ENCODE assay signal across 1 cellular context in the genomic region with DNA sequence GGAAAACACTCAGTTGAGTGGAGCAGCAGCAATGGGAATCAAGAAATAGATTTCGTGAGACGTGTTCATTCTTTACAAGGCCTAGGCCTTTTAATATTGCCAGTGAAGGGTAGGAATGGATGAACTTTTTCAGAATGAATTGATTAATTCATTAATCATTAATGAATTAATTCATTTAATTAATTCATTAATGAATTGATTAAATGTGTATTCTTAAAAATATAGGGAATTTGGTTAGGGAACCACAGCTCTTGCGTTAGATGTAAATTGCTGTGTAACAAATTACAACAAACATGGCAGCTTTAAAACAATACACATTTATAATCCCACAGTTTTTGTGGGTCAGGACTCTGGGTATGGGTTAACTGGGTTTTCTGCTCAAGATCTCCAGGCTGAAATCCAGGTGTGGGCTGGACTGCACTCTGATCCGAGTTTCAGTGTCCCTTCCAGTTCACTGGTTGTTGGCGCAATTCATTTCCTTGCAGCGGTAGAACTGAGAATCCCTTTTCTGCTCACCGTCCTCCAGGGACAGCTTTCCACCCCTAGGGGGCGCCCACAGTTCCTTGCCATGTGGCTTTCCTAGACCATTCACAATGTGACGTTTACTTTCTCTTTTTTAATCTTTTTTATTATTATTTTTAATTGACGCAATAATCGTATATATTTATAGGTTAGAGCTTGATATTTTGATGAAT.
TF ChIP-seq lines count a peak whose summit lies in the region.

No MANE protein-coding gene starts in this region.

TF ChIP-seq in HepG2, 621 proteins besides CTCF, POLR2A, EP300 and RAD21 (continued from another document and continues in another):
- TF ChIP-seq, protein P1, sequence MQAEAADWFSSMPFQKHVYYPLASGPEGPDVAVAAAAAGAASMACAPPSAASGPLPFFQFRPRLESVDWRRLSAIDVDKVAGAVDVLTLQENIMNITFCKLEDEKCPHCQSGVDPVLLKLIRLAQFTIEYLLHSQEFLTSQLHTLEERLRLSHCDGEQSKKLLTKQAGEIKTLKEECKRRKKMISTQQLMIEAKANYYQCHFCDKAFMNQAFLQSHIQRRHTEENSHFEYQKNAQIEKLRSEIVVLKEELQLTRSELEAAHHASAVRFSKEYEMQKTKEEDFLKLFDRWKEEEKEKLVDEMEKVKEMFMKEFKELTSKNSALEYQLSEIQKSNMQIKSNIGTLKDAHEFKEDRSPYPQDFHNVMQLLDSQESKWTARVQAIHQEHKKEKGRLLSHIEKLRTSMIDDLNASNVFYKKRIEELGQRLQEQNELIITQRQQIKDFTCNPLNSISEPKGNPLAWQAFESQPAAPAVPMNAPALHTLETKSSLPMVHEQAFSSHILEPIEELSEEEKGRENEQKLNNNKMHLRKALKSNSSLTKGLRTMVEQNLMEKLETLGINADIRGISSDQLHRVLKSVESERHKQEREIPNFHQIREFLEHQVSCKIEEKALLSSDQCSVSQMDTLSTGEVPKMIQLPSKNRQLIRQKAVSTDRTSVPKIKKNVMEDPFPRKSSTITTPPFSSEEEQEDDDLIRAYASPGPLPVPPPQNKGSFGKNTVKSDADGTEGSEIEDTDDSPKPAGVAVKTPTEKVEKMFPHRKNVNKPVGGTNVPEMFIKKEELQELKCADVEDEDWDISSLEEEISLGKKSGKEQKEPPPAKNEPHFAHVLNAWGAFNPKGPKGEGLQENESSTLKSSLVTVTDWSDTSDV (CRISPR knock-in tag; IDR thresholded peaks at IDR 0.05) = no peak
- TF ChIP-seq XBP1 (CRISPR knock-in tag; IDR thresholded peaks at IDR 0.05) = no peak
- TF ChIP-seq ZNF205 (CRISPR knock-in tag; IDR thresholded peaks at IDR 0.05) = peak; percentile 63; the same call in 1 of the 2 replicates
- no peak for TF ChIP-seq NCOR1 (IDR thresholded peaks at IDR 0.05; ENCODE audit: borderline replicate concordance, low read length)
- TF ChIP-seq ZSCAN20 (CRISPR knock-in tag; IDR thresholded peaks at IDR 0.05; ENCODE audit: borderline replicate concordance) = 0 out of 2 replicates have a peak, but pooled peaks have one; percentile 19
- no peak for TF ChIP-seq ZNF570 (CRISPR knock-in tag; IDR thresholded peaks at IDR 0.05; ENCODE audit: borderline replicate concordance)
- no peak for TF ChIP-seq ZBTB7B (CRISPR knock-in tag; IDR thresholded peaks at IDR 0.05)
- peak; percentile 29 for TF ChIP-seq ZC3H4 (CRISPR knock-in tag; IDR thresholded peaks at IDR 0.05; ENCODE audit: borderline replicate concordance)
- TF ChIP-seq, protein P2, sequence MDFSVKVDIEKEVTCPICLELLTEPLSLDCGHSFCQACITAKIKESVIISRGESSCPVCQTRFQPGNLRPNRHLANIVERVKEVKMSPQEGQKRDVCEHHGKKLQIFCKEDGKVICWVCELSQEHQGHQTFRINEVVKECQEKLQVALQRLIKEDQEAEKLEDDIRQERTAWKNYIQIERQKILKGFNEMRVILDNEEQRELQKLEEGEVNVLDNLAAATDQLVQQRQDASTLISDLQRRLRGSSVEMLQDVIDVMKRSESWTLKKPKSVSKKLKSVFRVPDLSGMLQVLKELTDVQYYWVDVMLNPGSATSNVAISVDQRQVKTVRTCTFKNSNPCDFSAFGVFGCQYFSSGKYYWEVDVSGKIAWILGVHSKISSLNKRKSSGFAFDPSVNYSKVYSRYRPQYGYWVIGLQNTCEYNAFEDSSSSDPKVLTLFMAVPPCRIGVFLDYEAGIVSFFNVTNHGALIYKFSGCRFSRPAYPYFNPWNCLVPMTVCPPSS (IDR thresholded peaks at IDR 0.05) = no peak
- peak; percentile 86 for TF ChIP-seq ELF3 (CRISPR knock-in tag; IDR thresholded peaks at IDR 0.05)
- peak; percentile 79 for TF ChIP-seq SIX4 (CRISPR knock-in tag; IDR thresholded peaks at IDR 0.05)
- TF ChIP-seq ZNF121 (CRISPR knock-in tag; IDR thresholded peaks at IDR 0.05) = no peak
- no peak for TF ChIP-seq ZNF605 (CRISPR knock-in tag; IDR thresholded peaks at IDR 0.05)
- TF ChIP-seq ZNF343 (CRISPR knock-in tag; IDR thresholded peaks at IDR 0.05) = 0 out of 2 replicates have a peak, but pooled peaks have one; percentile 2
- no peak for TF ChIP-seq TEAD2 (CRISPR knock-in tag; IDR thresholded peaks at IDR 0.05)
- TF ChIP-seq ARID2 (CRISPR knock-in tag; IDR thresholded peaks at IDR 0.05; ENCODE audit: borderline replicate concordance) = peak; percentile 19; the same call in 1 of the 2 replicates
- TF ChIP-seq SOX5 (CRISPR knock-in tag; IDR thresholded peaks at IDR 0.05; ENCODE audit: borderline replicate concordance) = peak; percentile 5
- TF ChIP-seq HNF4A (CRISPR knock-in tag; IDR thresholded peaks at IDR 0.05) = peak; percentile 93
- peak; percentile 61 for TF ChIP-seq YEATS4 (CRISPR knock-in tag; IDR thresholded peaks at IDR 0.05; ENCODE audit: borderline replicate concordance)
- TF ChIP-seq RORA (CRISPR knock-in tag; IDR thresholded peaks at IDR 0.05) = no peak
- peak; percentile 62; the same call in 1 of the 2 replicates for TF ChIP-seq HOXA5 (CRISPR knock-in tag; IDR thresholded peaks at IDR 0.05)
- no peak for TF ChIP-seq TCF7L2 (IDR thresholded peaks at IDR 0.05; ENCODE audit: low read depth, low read length)
- no peak for TF ChIP-seq RFX1 (IDR thresholded peaks at IDR 0.05)
- TF ChIP-seq SETDB1 (CRISPR knock-in tag; IDR thresholded peaks at IDR 0.05; ENCODE audit: borderline replicate concordance) = no peak
- no peak for TF ChIP-seq MAZ (IDR thresholded peaks at IDR 0.05; ENCODE audit: borderline replicate concordance, low read depth, low read length)
- TF ChIP-seq MAZ (CRISPR knock-in tag; IDR thresholded peaks at IDR 0.05; ENCODE audit: low read depth) = no peak
- TF ChIP-seq KMT2A (CRISPR knock-in tag; IDR thresholded peaks at IDR 0.05) = peak; percentile 48; the same call in 1 of the 2 replicates
- peak; percentile 93; the same call in 1 of the 2 replicates for TF ChIP-seq CBX5 (CRISPR knock-in tag; IDR thresholded peaks at IDR 0.05; ENCODE audit: borderline replicate concordance)
- peak; percentile 51; the same call in 1 of the 2 replicates for TF ChIP-seq SAP130 (CRISPR knock-in tag; IDR thresholded peaks at IDR 0.05; ENCODE audit: low read depth)
- TF ChIP-seq CCDC6 (CRISPR knock-in tag; IDR thresholded peaks at IDR 0.05) = no peak
- TF ChIP-seq FOSL2 (CRISPR knock-in tag; IDR thresholded peaks at IDR 0.05) = peak; percentile 83
- no peak for TF ChIP-seq SCMH1 (CRISPR knock-in tag; IDR thresholded peaks at IDR 0.05; ENCODE audit: borderline replicate concordance)
- no peak for TF ChIP-seq MAFK (conservative IDR thresholded peaks at IDR 0.05 in 1 of 2, IDR thresholded peaks at IDR 0.05 in 1 of 2; ENCODE audit: low read length in 2 of 2)
- no peak for TF ChIP-seq ZNF124 (CRISPR knock-in tag; IDR thresholded peaks at IDR 0.05)
- TF ChIP-seq, protein P3, sequence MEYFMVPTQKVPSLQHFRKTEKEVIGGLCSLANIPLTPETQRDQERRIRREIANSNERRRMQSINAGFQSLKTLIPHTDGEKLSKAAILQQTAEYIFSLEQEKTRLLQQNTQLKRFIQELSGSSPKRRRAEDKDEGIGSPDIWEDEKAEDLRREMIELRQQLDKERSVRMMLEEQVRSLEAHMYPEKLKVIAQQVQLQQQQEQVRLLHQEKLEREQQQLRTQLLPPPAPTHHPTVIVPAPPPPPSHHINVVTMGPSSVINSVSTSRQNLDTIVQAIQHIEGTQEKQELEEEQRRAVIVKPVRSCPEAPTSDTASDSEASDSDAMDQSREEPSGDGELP (IDR thresholded peaks at IDR 0.05; ENCODE audit: borderline replicate concordance, low read depth) = peak; percentile 43; the same call in 1 of the 2 replicates
- TF ChIP-seq ZNF263 (CRISPR knock-in tag; IDR thresholded peaks at IDR 0.05) = peak; percentile 98
- no peak for TF ChIP-seq AGO1 (IDR thresholded peaks at IDR 0.05; ENCODE audit: low read depth, low read length, poor library complexity, severe bottlenecking)
- TF ChIP-seq AGO2 (optimal IDR thresholded peaks at IDR 0.05; ENCODE audit: low read depth, low read length) = no peak
- TF ChIP-seq, protein P4, sequence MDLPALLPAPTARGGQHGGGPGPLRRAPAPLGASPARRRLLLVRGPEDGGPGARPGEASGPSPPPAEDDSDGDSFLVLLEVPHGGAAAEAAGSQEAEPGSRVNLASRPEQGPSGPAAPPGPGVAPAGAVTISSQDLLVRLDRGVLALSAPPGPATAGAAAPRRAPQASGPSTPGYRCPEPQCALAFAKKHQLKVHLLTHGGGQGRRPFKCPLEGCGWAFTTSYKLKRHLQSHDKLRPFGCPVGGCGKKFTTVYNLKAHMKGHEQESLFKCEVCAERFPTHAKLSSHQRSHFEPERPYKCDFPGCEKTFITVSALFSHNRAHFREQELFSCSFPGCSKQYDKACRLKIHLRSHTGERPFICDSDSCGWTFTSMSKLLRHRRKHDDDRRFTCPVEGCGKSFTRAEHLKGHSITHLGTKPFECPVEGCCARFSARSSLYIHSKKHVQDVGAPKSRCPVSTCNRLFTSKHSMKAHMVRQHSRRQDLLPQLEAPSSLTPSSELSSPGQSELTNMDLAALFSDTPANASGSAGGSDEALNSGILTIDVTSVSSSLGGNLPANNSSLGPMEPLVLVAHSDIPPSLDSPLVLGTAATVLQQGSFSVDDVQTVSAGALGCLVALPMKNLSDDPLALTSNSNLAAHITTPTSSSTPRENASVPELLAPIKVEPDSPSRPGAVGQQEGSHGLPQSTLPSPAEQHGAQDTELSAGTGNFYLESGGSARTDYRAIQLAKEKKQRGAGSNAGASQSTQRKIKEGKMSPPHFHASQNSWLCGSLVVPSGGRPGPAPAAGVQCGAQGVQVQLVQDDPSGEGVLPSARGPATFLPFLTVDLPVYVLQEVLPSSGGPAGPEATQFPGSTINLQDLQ (CRISPR knock-in tag; IDR thresholded peaks at IDR 0.05) = no peak
- TF ChIP-seq ZNF232 (CRISPR knock-in tag; IDR thresholded peaks at IDR 0.05; ENCODE audit: borderline replicate concordance) = peak; percentile 75; the same call in 1 of the 2 replicates
- no peak for TF ChIP-seq POLR2AphosphoS2 (IDR thresholded peaks at IDR 0.05; ENCODE audit: low read depth, low read length)
- peak; percentile 67; the same call in 1 of the 2 replicates for TF ChIP-seq ZNF292 (CRISPR knock-in tag; IDR thresholded peaks at IDR 0.05; ENCODE audit: borderline replicate concordance, low read depth)
- TF ChIP-seq, protein P5, sequence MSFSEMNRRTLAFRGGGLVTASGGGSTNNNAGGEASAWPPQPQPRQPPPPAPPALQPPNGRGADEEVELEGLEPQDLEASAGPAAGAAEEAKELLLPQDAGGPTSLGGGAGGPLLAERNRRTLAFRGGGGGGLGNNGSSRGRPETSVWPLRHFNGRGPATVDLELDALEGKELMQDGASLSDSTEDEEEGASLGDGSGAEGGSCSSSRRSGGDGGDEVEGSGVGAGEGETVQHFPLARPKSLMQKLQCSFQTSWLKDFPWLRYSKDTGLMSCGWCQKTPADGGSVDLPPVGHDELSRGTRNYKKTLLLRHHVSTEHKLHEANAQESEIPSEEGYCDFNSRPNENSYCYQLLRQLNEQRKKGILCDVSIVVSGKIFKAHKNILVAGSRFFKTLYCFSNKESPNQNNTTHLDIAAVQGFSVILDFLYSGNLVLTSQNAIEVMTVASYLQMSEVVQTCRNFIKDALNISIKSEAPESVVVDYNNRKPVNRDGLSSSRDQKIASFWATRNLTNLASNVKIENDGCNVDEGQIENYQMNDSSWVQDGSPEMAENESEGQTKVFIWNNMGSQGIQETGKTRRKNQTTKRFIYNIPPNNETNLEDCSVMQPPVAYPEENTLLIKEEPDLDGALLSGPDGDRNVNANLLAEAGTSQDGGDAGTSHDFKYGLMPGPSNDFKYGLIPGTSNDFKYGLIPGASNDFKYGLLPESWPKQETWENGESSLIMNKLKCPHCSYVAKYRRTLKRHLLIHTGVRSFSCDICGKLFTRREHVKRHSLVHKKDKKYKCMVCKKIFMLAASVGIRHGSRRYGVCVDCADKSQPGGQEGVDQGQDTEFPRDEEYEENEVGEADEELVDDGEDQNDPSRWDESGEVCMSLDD (CRISPR knock-in tag; IDR thresholded peaks at IDR 0.05; ENCODE audit: borderline replicate concordance) = no peak
- no peak for TF ChIP-seq SP1 (IDR thresholded peaks at IDR 0.05)
- peak; percentile 48; the same call in 1 of the 2 replicates for TF ChIP-seq SP1 (CRISPR knock-in tag; IDR thresholded peaks at IDR 0.05)
- TF ChIP-seq, protein P6, sequence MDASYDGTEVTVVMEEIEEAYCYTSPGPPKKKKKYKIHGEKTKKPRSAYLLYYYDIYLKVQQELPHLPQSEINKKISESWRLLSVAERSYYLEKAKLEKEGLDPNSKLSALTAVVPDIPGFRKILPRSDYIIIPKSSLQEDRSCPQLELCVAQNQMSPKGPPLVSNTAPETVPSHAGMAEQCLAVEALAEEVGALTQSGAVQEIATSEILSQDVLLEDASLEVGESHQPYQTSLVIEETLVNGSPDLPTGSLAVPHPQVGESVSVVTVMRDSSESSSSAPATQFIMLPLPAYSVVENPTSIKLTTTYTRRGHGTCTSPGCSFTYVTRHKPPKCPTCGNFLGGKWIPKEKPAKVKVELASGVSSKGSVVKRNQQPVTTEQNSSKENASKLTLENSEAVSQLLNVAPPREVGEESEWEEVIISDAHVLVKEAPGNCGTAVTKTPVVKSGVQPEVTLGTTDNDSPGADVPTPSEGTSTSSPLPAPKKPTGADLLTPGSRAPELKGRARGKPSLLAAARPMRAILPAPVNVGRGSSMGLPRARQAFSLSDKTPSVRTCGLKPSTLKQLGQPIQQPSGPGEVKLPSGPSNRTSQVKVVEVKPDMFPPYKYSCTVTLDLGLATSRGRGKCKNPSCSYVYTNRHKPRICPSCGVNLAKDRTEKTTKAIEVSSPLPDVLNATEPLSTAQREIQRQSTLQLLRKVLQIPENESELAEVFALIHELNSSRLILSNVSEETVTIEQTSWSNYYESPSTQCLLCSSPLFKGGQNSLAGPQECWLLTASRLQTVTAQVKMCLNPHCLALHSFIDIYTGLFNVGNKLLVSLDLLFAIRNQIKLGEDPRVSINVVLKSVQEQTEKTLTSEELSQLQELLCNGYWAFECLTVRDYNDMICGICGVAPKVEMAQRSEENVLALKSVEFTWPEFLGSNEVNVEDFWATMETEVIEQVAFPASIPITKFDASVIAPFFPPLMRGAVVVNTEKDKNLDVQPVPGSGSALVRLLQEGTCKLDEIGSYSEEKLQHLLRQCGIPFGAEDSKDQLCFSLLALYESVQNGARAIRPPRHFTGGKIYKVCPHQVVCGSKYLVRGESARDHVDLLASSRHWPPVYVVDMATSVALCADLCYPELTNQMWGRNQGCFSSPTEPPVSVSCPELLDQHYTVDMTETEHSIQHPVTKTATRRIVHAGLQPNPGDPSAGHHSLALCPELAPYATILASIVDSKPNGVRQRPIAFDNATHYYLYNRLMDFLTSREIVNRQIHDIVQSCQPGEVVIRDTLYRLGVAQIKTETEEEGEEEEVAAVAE (CRISPR knock-in tag; IDR thresholded peaks at IDR 0.05; ENCODE audit: borderline replicate concordance) = no peak; the same call in 1 of the 2 replicates
- TF ChIP-seq POLR2AphosphoS5 (IDR thresholded peaks at IDR 0.05; ENCODE audit: low read depth, low read length) = no peak
- TF ChIP-seq ZNF501 (CRISPR knock-in tag; IDR thresholded peaks at IDR 0.05) = no peak; the same call in 1 of the 2 replicates
- TF ChIP-seq ZFP90 (CRISPR knock-in tag; IDR thresholded peaks at IDR 0.05; ENCODE audit: borderline replicate concordance) = peak; percentile 75; the same call in 1 of the 2 replicates
- TF ChIP-seq, protein P7, sequence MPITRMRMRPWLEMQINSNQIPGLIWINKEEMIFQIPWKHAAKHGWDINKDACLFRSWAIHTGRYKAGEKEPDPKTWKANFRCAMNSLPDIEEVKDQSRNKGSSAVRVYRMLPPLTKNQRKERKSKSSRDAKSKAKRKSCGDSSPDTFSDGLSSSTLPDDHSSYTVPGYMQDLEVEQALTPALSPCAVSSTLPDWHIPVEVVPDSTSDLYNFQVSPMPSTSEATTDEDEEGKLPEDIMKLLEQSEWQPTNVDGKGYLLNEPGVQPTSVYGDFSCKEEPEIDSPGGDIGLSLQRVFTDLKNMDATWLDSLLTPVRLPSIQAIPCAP (CRISPR knock-in tag; IDR thresholded peaks at IDR 0.05; ENCODE audit: low read depth) = no peak
- no peak for TF ChIP-seq ARHGAP35 (CRISPR knock-in tag; IDR thresholded peaks at IDR 0.05; ENCODE audit: borderline replicate concordance)
- TF ChIP-seq ZNF317 (CRISPR knock-in tag; IDR thresholded peaks at IDR 0.05) = 0 out of 2 replicates have a peak, but pooled peaks have one; percentile 24
